Comparison of ENCODE assay signal across 1 cellular context in the genomic region with DNA sequence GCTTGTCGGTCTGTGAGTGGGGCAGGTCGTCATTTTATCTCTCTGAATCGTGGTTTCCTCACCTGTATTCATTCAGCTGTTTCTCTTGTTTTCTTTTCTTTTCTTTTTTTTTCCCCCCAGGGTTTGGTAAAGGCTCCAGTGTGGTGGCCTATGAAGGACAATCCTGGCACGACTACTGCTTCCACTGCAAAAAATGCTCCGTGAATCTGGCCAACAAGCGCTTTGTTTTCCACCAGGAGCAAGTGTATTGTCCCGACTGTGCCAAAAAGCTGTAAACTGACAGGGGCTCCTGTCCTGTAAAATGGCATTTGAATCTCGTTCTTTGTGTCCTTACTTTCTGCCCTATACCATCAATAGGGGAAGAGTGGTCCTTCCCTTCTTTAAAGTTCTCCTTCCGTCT.
TF ChIP-seq lines count a peak whose summit lies in the region.

No MANE protein-coding gene starts in this region.

TF ChIP-seq in IMR-90, 13 proteins besides CTCF, POLR2A, EP300 and RAD21:
- TF ChIP-seq SMC3 (IDR thresholded peaks at IDR 0.05; ENCODE audit: low read depth, low read length) (no peak), MAZ (IDR thresholded peaks at IDR 0.05; ENCODE audit: borderline replicate concordance, low read depth, low read length) (no peak), MAFK (IDR thresholded peaks at IDR 0.05; ENCODE audit: low read depth, low read length) (no peak), FOS (IDR thresholded peaks at IDR 0.05; ENCODE audit: low read depth, low read length) (no peak), NFE2L2 (IDR thresholded peaks at IDR 0.05; ENCODE audit: low read depth, low read length) (no peak), RCOR1 (IDR thresholded peaks at IDR 0.05; ENCODE audit: insufficient replicate concordance, low read length) (no peak), CHD1 (IDR thresholded peaks at IDR 0.05; ENCODE audit: low read depth, low read length) (no peak), BHLHE40 (IDR thresholded peaks at IDR 0.05; ENCODE audit: low read depth, low read length) (no peak), MXI1 (IDR thresholded peaks at IDR 0.05; ENCODE audit: borderline replicate concordance, low read depth, low read length) (no peak), CEBPB (IDR thresholded peaks at IDR 0.05; ENCODE audit: low read depth, low read length) (no peak), RFX5 (IDR thresholded peaks at IDR 0.05; ENCODE audit: low read depth, low read length) (no peak)
- TF ChIP-seq, protein P1, sequence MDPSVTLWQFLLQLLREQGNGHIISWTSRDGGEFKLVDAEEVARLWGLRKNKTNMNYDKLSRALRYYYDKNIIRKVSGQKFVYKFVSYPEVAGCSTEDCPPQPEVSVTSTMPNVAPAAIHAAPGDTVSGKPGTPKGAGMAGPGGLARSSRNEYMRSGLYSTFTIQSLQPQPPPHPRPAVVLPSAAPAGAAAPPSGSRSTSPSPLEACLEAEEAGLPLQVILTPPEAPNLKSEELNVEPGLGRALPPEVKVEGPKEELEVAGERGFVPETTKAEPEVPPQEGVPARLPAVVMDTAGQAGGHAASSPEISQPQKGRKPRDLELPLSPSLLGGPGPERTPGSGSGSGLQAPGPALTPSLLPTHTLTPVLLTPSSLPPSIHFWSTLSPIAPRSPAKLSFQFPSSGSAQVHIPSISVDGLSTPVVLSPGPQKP (IDR thresholded peaks at IDR 0.05; ENCODE audit: borderline replicate concordance, low read depth, low read length), result no peak
- TF ChIP-seq, protein P2, sequence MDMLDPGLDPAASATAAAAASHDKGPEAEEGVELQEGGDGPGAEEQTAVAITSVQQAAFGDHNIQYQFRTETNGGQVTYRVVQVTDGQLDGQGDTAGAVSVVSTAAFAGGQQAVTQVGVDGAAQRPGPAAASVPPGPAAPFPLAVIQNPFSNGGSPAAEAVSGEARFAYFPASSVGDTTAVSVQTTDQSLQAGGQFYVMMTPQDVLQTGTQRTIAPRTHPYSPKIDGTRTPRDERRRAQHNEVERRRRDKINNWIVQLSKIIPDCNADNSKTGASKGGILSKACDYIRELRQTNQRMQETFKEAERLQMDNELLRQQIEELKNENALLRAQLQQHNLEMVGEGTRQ (IDR thresholded peaks at IDR 0.05; ENCODE audit: low read depth, low read length), result no peak
